In genomic region chr13:113083022-113083373, GRCh38 we compare ENCODE assay signal across 1 cellular context.
TF ChIP-seq lines count a peak whose summit lies in the region.

No MANE protein-coding gene starts in this region.

TF ChIP-seq in HepG2, 621 proteins besides CTCF, POLR2A, EP300 and RAD21 (continued from another document):
- TF ChIP-seq MNT (IDR thresholded peaks at IDR 0.05), result 0 out of 2 replicates have a peak, but pooled peaks have one; percentile 28
- peak; percentile 50 for TF ChIP-seq AGO2 (optimal IDR thresholded peaks at IDR 0.05; ENCODE audit: low read depth, low read length)
- TF ChIP-seq, protein P1, sequence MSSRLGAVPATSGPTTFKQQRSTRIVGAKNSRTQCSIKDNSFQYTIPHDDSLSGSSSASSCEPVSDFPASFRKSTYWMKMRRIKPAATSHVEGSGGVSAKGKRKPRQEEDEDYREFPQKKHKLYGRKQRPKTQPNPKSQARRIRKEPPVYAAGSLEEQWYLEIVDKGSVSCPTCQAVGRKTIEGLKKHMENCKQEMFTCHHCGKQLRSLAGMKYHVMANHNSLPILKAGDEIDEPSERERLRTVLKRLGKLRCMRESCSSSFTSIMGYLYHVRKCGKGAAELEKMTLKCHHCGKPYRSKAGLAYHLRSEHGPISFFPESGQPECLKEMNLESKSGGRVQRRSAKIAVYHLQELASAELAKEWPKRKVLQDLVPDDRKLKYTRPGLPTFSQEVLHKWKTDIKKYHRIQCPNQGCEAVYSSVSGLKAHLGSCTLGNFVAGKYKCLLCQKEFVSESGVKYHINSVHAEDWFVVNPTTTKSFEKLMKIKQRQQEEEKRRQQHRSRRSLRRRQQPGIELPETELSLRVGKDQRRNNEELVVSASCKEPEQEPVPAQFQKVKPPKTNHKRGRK (CRISPR knock-in tag; IDR thresholded peaks at IDR 0.05), result no peak
- TF ChIP-seq SNAI1 (CRISPR knock-in tag; IDR thresholded peaks at IDR 0.05; ENCODE audit: borderline replicate concordance), result no peak
- no peak for TF ChIP-seq ZNF136 (CRISPR knock-in tag; IDR thresholded peaks at IDR 0.05; ENCODE audit: low read depth)
TF ChIP-seq in HepG2: peak in this region for 2.
